In the genomic region with DNA sequence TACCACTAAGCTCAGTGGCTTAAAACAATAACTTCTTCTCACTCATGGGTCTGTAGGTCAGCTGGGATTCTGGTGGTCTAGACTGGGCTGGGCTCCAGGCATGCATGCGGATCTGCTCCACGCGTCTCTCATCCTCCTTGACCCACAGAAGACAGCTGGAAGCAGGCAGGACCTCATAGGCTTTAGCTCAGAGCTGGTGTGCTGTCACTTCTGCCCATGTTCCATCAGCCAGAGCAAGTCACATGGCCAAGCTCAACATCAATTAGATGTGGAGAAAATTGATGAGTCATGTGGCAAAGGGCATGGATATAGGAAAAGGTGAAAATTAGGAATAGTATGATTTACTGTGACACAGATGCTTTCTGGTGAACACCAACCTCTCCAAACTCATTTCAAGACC, we compare ENCODE assay signal across 16 cellular contexts. TPM values are rescaled to one million over a fixed set of nuclear protein-coding genes. Genes with fewer than 3 reads are reported as not detected.
DNase-seq lines count a peak whose midpoint lies in the region; ATAC-seq, FAIRE-seq and TF ChIP-seq lines count a peak whose summit lies in the region.
"Had no signal": no experiment of that assay in that cellular context is flagged by ENCODE, and none has a peak within 500 bp of the region (broad histone marks: within the 10 kb centered on the region; RNA-seq: fewer than 3 reads in every experiment).

No MANE protein-coding gene starts in this region.

- H3K9me3 ChIP-seq in K562 (replicated peaks; ENCODE audit: control insufficient read depth, insufficient read depth, low read depth, low read length) (no peaks in the 10 kb centered on the region), small intestine (ENCODE audit: control insufficient read depth, low read depth) (no peaks in the 10 kb centered on the region)

- DNase-seq in K562 (ENCODE audit: extremely low read depth in 1 of 4, low spot score in 3 of 4) (peak in 1 of 4 experiments; percentile 2), erythroblast (lab: John Stamatoyannopoulos, UW) (peak; percentile 29 to 32), mesendoderm (peak; percentile 6), small intestine (peak; percentile 76), NCI-H2196 (lab: John Stamatoyannopoulos, UW; ENCODE audit: unreplicated experiment) (no peak), NCI-H2227 treated with DMSO at 0.1 percent for 48 hours (lab: John Stamatoyannopoulos, UW) (no peak)
- DNase-seq in stimulated activated naive CD4-positive, alpha-beta T cell (lab: John Stamatoyannopoulos, UW) = no peak
- DNase-seq: COR-L47, GM23248 had no signal

- no peak overlapping the region for H3K56ac ChIP-seq in mesendoderm (ENCODE audit: low read length)

- H3K4me2 ChIP-seq in K562 (ENCODE audit: insufficient read depth, low read length) = no peak overlapping the region
- H3K4me2 ChIP-seq in mesendoderm (ENCODE audit: low read length) = no peak overlapping the region

- H2AK5ac ChIP-seq in mesendoderm (ENCODE audit: low read length) = no peak overlapping the region

- ATAC-seq in K562 = peak; percentile 28; the same call in 1 of the 3 replicates
- ATAC-seq: CD8-positive, alpha-beta T cell; HCT116 had no signal

- no peak overlapping the region for H3K18ac ChIP-seq in mesendoderm (ENCODE audit: low read length)

- H3K4me1 ChIP-seq in K562 (replicated peaks in 1 of 2; ENCODE audit: control insufficient read depth in 2 of 2, insufficient read depth in 2 of 2, low read length in 2 of 2) (peaks cover 0 to 19% of the 10 kb centered on the region in 2 experiments; a peak in 4 of 5 replicates), mesendoderm (ENCODE audit: control insufficient read depth, low read depth, low read length) (peaks cover 1% of the 10 kb centered on the region), small intestine (ENCODE audit: control insufficient read depth in 2 of 2, insufficient read depth in 1 of 2, low read depth in 1 of 2, low read length in 1 of 2) (peaks cover 0 to 1% of the 10 kb centered on the region in 2 donors)

- no TSS peak for BruUV-seq in K562 (replicated peaks; lab: Mats Ljungman, UMichigan)

- no peak for TF ChIP-seq CTCF in K562 (IDR thresholded peaks at IDR 0.05 in 2 of 3, conservative IDR thresholded peaks at IDR 0.05 in 1 of 3; ENCODE audit: insufficient read depth in 2 of 3, low read depth in 1 of 3, low read length in 3 of 3)

- no peak overlapping the region for H4K5ac ChIP-seq in mesendoderm (ENCODE audit: low read length)

- no peaks in the 10 kb centered on the region for H3K79me1 ChIP-seq in mesendoderm (ENCODE audit: low read length)

- H2BK5ac ChIP-seq in mesendoderm (ENCODE audit: low read length) = no peak overlapping the region

- H3K23ac ChIP-seq in mesendoderm (ENCODE audit: low read length) = no peak overlapping the region

- H3K27me3 ChIP-seq in K562 (ENCODE audit: control insufficient read depth in 2 of 2, insufficient read depth in 2 of 2, low read length in 2 of 2) (no peaks in the 10 kb centered on the region), mesendoderm (ENCODE audit: insufficient read depth, low read length, poor library complexity) (no peaks in the 10 kb centered on the region), small intestine (ENCODE audit: control insufficient read depth in 2 of 2, insufficient read depth in 2 of 2, low read length in 2 of 2) (peaks cover 0 to 3% of the 10 kb centered on the region in 2 donors)

- in situ Hi-C loops in K562 (cut with MboI) = no loop called here

- TF ChIP-seq RAD21 in K562 (CRISPR knock-in tag; conservative IDR thresholded peaks at IDR 0.05 in 1 of 2, IDR thresholded peaks at IDR 0.05 in 1 of 2) = no peak

- H3K36me3 ChIP-seq in K562 (ENCODE audit: control insufficient read depth, insufficient read depth, low read length) (no peaks in the 10 kb centered on the region), mesendoderm (ENCODE audit: control insufficient read depth, insufficient read depth, low read length) (no peaks in the 10 kb centered on the region), small intestine (ENCODE audit: control insufficient read depth in 2 of 2, insufficient read depth in 2 of 2, low read length in 2 of 2) (no peaks in the 10 kb centered on the region)

- H2BK120ac ChIP-seq in mesendoderm (ENCODE audit: low read depth, low read length) = no peak overlapping the region

- no peak overlapping the region for H3K4ac ChIP-seq in mesendoderm (ENCODE audit: low read depth, low read length)

- H3K79me2 ChIP-seq in K562 (ENCODE audit: control insufficient read depth, insufficient read depth, low read length) (no peaks in the 10 kb centered on the region), mesendoderm (ENCODE audit: control insufficient read depth, insufficient read depth, low read length) (no peaks in the 10 kb centered on the region)

- H3K4me3 ChIP-seq in K562 (no peak overlapping the region), mesendoderm (ENCODE audit: low read length) (no peak overlapping the region), small intestine (ENCODE audit: low read depth in 1 of 2, low read length in 2 of 2) (no peak overlapping the region)
- H3K4me3 ChIP-seq: GM23248 had no signal

- intact Hi-C loops in K562 (cut with micrococcal nuclease) = no loop called here

- TF ChIP-seq POLR2A in K562 (conservative IDR thresholded peaks at IDR 0.05) (no peak), erythroblast (IDR thresholded peaks at IDR 0.05; ENCODE audit: low read length) (no peak)

- no peaks in the 10 kb centered on the region for H4K20me1 ChIP-seq in K562 (replicated peaks; ENCODE audit: control insufficient read depth, insufficient read depth, low read length)

- POLR2A ChIA-PET in K562 (lab: Yijun Ruan, JAX) = no interaction called here

- H3K27ac ChIP-seq in K562 (ENCODE audit: extremely low read depth, low read depth, low read length) (no peak overlapping the region), mesendoderm (ENCODE audit: low read depth, low read length) (no peak overlapping the region), small intestine (ENCODE audit: low read depth in 1 of 2, low read length in 1 of 2) (no peak overlapping the region)
- H3K27ac ChIP-seq: GM23248 had no signal

- no peak for FAIRE-seq in K562 (lab: Jason Lieb, UNC)
- FAIRE-seq in small intestine (lab: Jason Lieb, UNC) = no peak
- FAIRE-seq: H54 had no signal

- no peak for TF ChIP-seq EP300 in K562 (IDR thresholded peaks at IDR 0.05; ENCODE audit: low read length)

- no peak overlapping the region for H2AFZ ChIP-seq in K562 (ENCODE audit: low read depth, low read length)
- H2AFZ ChIP-seq: GM23248 had no signal

- CTCF ChIA-PET in K562 (lab: Yijun Ruan, JAX; ENCODE audit: low intra/inter-chr PET ratio) = no interaction called here

- H2BK15ac ChIP-seq in mesendoderm (replicated peaks; ENCODE audit: low read depth) = no peak overlapping the region

- WGBS in K562 (ENCODE audit: insufficient coverage, low coverage, missing lambda C conversion rate) = 37% methylated on average over 3 of the region's 3 CpGs
- no CpG with 5 or more reads among the region's 3 CpGs for WGBS in mesendoderm (ENCODE audit: extremely low coverage, insufficient coverage, low lambda C conversion rate)
- WGBS in small intestine, 3 donors = 82 to 94% (median 83%) methylated on average over 3 of the region's 3 CpGs

- H3K9ac ChIP-seq in K562 (ENCODE audit: insufficient read depth in 1 of 2, low read depth in 2 of 2, low read length in 2 of 2) (no peak overlapping the region), mesendoderm (ENCODE audit: low read length) (no peak overlapping the region)
- H3K9ac ChIP-seq: GM23248 had no signal

- H3K9me1 ChIP-seq in K562 (ENCODE audit: control insufficient read depth, insufficient read depth, low read length) = no peaks in the 10 kb centered on the region

- H4K8ac ChIP-seq in mesendoderm (ENCODE audit: low read depth, low read length) = no peak overlapping the region

RNA-seq across cellular contexts. Expression of gene PSMF1, which starts 57.4 kb away (rescaled TPM):
- total RNA-seq in K562 (2011; cell fraction: chromatin; rRNA removed; ENCODE audit: low replicate concordance) = 34.5 and 43.5 TPM in 2 replicates
- 10.7 and 12.6 TPM in 2 replicates for total RNA-seq in K562 (2011; cell fraction: nucleolus; rRNA removed)
- total RNA-seq in K562 (2011; cell fraction: nucleoplasm; rRNA removed) = 16.1 and 23.6 TPM in 2 replicates
- total RNA-seq in K562 (2014; rRNA removed) = 17.9 and 26.5 TPM in 2 replicates
- total RNA-seq in K562 (2014; rRNA removed; fragmentation: Illumina TruSeq; extraction: Trizol) = 34.1 and 35.8 TPM in 2 replicates
- total RNA-seq in K562 (2015; rRNA removed; fragmentation: Illumina TruSeq; extraction: Trizol) = 29.4 and 33.8 TPM in 2 replicates
- 136 and 138 TPM in 2 replicates for total RNA-seq in K562 (2021)
- polyA plus RNA-seq in K562 (2011; rRNA removed) = 33.2 and 77.8 TPM in 2 replicates
- 60.7 and 112 TPM in 2 replicates for polyA plus RNA-seq in K562 (2011; cell fraction: cytosol; rRNA removed)
- polyA plus RNA-seq in K562 (2011; cell fraction: nucleus; rRNA removed) = 39.7 and 54.7 TPM in 2 replicates
- 102 and 110 TPM in 2 replicates for polyA plus RNA-seq in K562 (2012)
- polyA plus RNA-seq in K562 (2014; fragmentation: Illumina TruSeq; extraction: Trizol) = 126 and 192 TPM in 2 replicates
- polyA plus RNA-seq in K562 (2014; fragmentation: Nextera tagmentation; extraction: Ambion mirVana) = 10 to 100 TPM in 1 of 2 experiments, 1 to 10 TPM in 1; 8.5 to 21.3 TPM
- 18.0 and 20.6 TPM in 2 replicates for polyA plus RNA-seq in K562 (2014; rRNA removed)
- 45.5 and 84.9 TPM in 2 replicates for polyA minus RNA-seq in K562 (2011; rRNA and poly(A)+ RNA removed)
- 30.9 and 37.4 TPM in 2 replicates for polyA minus RNA-seq in K562 (2011; cell fraction: cytosol; rRNA and poly(A)+ RNA removed)
- polyA minus RNA-seq in K562 (2011; cell fraction: nucleus; rRNA and poly(A)+ RNA removed) = 11.4 and 23.4 TPM in 2 replicates
- polyA plus RNA-seq in mesendoderm (2013, experiment 1 of 2) = 82.3 TPM
- 83.2 TPM for polyA plus RNA-seq in mesendoderm (2013, experiment 2 of 2)
- polyA plus RNA-seq in small intestine = 10 to 100 TPM; 43.6 to 77.0 (median 48.4) TPM

RNA-seq across cellular contexts. Expression of gene RSPO4, which starts 58.9 kb away (rescaled TPM):
- 0.14 TPM in 1 of 2 replicates, not detected in the other for total RNA-seq in K562 (2011; cell fraction: chromatin; rRNA removed; ENCODE audit: low replicate concordance)
- total RNA-seq in K562 (2011; cell fraction: nucleolus; rRNA removed) = not detected in 2 replicates
- not detected in 2 replicates for total RNA-seq in K562 (2011; cell fraction: nucleoplasm; rRNA removed)
- total RNA-seq in K562 (2014; rRNA removed) (not detected in 2 replicates), K562 (2014; rRNA removed; fragmentation: Illumina TruSeq; extraction: Trizol) (not detected in 2 replicates), K562 (2015; rRNA removed; fragmentation: Illumina TruSeq; extraction: Trizol) (not detected in 2 replicates), K562 (2021) (0.09 TPM in 1 of 2 replicates, not detected in the other)
- polyA plus RNA-seq in K562 (2011; rRNA removed) (not detected in 2 replicates), K562 (2014; fragmentation: Illumina TruSeq; extraction: Trizol) (0.04 TPM in 1 of 2 replicates, not detected in the other), K562 (2014; fragmentation: Nextera tagmentation; extraction: Ambion mirVana) (not detected), K562 (2014; rRNA removed) (0.34 TPM in 1 of 2 replicates, not detected in the other), small intestine (under 1 TPM in 1 of 3 donors, not detected in 2; 0.31 TPM)
- not detected in 2 replicates for polyA plus RNA-seq in K562 (2011; cell fraction: cytosol; rRNA removed)
- 0.06 TPM in 2 replicates for polyA plus RNA-seq in K562 (2011; cell fraction: nucleus; rRNA removed)
- 0.10 and 0.12 TPM in 2 replicates for polyA plus RNA-seq in K562 (2012)
- polyA minus RNA-seq in K562 (2011; rRNA and poly(A)+ RNA removed) = not detected in 2 replicates
- polyA minus RNA-seq in K562 (2011; cell fraction: cytosol; rRNA and poly(A)+ RNA removed) = not detected in 2 replicates
- not detected in 2 replicates for polyA minus RNA-seq in K562 (2011; cell fraction: nucleus; rRNA and poly(A)+ RNA removed)
- 2.8 TPM for polyA plus RNA-seq in mesendoderm (2013, experiment 1 of 2)
- polyA plus RNA-seq in mesendoderm (2013, experiment 2 of 2) = 2.7 TPM
- total RNA-seq: A673, Daoy, GM23248, HT-29 had no signal
- polyA plus RNA-seq: CD14-positive monocyte had no signal

Comparison
In these comparisons a context has a peak if more than half of its experiments do, and no peak if none do; other contexts are left out.
1. DNase-seq: peak in erythroblast (2 of 2), mesendoderm (single experiment) and small intestine (single experiment); none in NCI-H2196 (single experiment), NCI-H2227 treated with DMSO at 0.1 percent for 48 hours (single experiment) and stimulated activated naive CD4-positive, alpha-beta T cell (0 of 6).